ENCODE assay signal across 1 cellular context in the genomic region with DNA sequence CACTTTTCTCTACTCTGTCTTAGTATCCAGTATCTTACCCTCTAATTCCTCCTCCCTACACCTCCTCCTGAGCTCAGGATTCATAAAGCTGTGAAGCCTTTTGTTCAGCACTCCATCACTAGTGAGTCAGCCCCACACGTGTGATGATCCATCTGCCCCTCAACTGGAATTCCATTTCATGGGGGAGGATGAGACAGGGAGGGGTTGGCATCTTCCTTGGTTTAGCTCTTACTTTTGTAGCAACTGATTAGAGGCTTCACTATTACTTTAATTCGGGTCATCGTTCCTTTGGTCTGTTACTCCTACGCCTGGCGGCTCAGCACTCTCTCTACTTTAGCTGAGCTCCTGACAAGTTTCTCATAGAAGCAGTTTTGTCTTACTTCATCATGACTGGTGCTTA.
TF ChIP-seq lines count a peak whose summit lies in the region.

No MANE protein-coding gene starts in this region.

TF ChIP-seq in H1, 55 proteins besides CTCF, POLR2A, EP300 and RAD21:
- TF ChIP-seq SP2 (IDR thresholded peaks at IDR 0.05; ENCODE audit: low read length) (no peak), EGR1 (IDR thresholded peaks at IDR 0.05; ENCODE audit: borderline replicate concordance, low read depth, low read length) (no peak), SIRT6 (IDR thresholded peaks at IDR 0.05; ENCODE audit: low read length) (no peak), SP1 (IDR thresholded peaks at IDR 0.05; ENCODE audit: low read depth, low read length) (no peak), CBX8 (IDR thresholded peaks at IDR 0.05; ENCODE audit: borderline replicate concordance, low read depth, low read length) (no peak), RFX5 (IDR thresholded peaks at IDR 0.05; ENCODE audit: borderline replicate concordance, low read depth, low read length) (no peak), POLR2AphosphoS5 (IDR thresholded peaks at IDR 0.05; ENCODE audit: low read depth, low read length) (no peak), SAP30 (IDR thresholded peaks at IDR 0.05; ENCODE audit: insufficient read depth, insufficient replicate concordance, low read length) (no peak), CTBP2 (IDR thresholded peaks at IDR 0.05; ENCODE audit: borderline replicate concordance, insufficient read depth, insufficient read length, low read length) (no peak), JUND (IDR thresholded peaks at IDR 0.05; ENCODE audit: low read length) (no peak), NANOG (IDR thresholded peaks at IDR 0.05; ENCODE audit: insufficient read depth, low read depth, low read length, poor library complexity, severe bottlenecking) (no peak), MAFK (IDR thresholded peaks at IDR 0.05; ENCODE audit: low read depth, low read length) (no peak), CHD2 (IDR thresholded peaks at IDR 0.05; ENCODE audit: low read length) (no peak), RNF2 (IDR thresholded peaks at IDR 0.05; ENCODE audit: borderline replicate concordance, low read depth, low read length, missing control alignments, poor library complexity, severe bottlenecking) (no peak), TEAD4 (IDR thresholded peaks at IDR 0.05; ENCODE audit: low read depth, low read length) (no peak), SUZ12 (IDR thresholded peaks at IDR 0.05; ENCODE audit: low read length) (no peak), HDAC6 (IDR thresholded peaks at IDR 0.05; ENCODE audit: low read depth, low read length) (no peak), ASH2L (IDR thresholded peaks at IDR 0.05; ENCODE audit: low read length) (no peak)
- TF ChIP-seq, protein P1, sequence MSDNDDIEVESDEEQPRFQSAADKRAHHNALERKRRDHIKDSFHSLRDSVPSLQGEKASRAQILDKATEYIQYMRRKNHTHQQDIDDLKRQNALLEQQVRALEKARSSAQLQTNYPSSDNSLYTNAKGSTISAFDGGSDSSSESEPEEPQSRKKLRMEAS (IDR thresholded peaks at IDR 0.05): no peak
- TF ChIP-seq, protein P2, sequence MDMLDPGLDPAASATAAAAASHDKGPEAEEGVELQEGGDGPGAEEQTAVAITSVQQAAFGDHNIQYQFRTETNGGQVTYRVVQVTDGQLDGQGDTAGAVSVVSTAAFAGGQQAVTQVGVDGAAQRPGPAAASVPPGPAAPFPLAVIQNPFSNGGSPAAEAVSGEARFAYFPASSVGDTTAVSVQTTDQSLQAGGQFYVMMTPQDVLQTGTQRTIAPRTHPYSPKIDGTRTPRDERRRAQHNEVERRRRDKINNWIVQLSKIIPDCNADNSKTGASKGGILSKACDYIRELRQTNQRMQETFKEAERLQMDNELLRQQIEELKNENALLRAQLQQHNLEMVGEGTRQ (IDR thresholded peaks at IDR 0.05; ENCODE audit: low read length): no peak
